Comparison of ENCODE assay signal across 2 cellular contexts in the genomic region with DNA sequence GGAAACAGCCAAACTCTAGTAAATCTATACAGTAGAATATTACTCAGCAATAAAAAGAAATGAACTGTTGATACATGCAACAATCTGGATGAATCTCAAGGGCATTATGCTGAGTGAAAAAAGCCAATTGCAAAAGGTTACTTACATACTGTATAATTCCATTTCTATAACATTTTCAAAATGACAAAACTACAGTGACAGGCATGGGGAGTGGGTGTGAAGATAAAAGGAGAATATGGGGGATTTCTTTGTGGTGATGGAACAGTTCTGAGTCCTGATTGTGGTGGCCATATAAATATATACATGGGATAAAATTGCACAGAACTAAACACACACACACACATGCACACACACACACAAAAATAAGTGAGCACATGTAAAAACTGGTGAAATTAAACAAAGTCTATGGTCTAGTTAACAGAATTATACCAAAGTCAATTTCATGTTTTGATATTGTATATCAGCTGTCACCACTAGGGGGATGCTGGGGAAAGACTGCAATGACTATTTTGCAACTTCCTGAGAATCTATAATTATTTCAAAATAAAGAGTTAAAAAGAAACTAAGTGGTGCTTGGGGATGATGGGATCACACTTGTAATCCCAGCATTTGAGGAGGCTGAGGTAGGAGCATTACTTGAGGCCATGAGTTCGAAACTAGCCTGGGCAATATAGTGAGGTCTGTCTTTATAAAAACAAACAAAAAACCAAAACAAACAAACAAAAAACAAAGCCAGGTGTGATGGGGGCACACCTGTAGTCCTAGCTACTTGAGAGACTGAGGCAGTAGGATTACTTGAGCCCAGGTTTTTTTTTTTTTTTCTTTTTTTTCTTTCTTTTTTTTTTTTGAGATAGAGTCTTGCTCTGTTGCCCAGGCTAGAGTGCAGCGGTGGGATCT.
TF ChIP-seq lines count a peak whose summit lies in the region.

No MANE protein-coding gene starts in this region.

TF ChIP-seq in WTC11, 78 proteins besides CTCF, POLR2A, EP300 and RAD21 (continued from another document):
- TF ChIP-seq, protein P1, sequence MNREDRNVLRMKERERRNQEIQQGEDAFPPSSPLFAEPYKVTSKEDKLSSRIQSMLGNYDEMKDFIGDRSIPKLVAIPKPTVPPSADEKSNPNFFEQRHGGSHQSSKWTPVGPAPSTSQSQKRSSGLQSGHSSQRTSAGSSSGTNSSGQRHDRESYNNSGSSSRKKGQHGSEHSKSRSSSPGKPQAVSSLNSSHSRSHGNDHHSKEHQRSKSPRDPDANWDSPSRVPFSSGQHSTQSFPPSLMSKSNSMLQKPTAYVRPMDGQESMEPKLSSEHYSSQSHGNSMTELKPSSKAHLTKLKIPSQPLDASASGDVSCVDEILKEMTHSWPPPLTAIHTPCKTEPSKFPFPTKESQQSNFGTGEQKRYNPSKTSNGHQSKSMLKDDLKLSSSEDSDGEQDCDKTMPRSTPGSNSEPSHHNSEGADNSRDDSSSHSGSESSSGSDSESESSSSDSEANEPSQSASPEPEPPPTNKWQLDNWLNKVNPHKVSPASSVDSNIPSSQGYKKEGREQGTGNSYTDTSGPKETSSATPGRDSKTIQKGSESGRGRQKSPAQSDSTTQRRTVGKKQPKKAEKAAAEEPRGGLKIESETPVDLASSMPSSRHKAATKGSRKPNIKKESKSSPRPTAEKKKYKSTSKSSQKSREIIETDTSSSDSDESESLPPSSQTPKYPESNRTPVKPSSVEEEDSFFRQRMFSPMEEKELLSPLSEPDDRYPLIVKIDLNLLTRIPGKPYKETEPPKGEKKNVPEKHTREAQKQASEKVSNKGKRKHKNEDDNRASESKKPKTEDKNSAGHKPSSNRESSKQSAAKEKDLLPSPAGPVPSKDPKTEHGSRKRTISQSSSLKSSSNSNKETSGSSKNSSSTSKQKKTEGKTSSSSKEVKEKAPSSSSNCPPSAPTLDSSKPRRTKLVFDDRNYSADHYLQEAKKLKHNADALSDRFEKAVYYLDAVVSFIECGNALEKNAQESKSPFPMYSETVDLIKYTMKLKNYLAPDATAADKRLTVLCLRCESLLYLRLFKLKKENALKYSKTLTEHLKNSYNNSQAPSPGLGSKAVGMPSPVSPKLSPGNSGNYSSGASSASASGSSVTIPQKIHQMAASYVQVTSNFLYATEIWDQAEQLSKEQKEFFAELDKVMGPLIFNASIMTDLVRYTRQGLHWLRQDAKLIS (CRISPR knock-in tag; IDR thresholded peaks at IDR 0.05; ENCODE audit: borderline replicate concordance), result no peak
- TF ChIP-seq ZNF263 (CRISPR knock-in tag; IDR thresholded peaks at IDR 0.05; ENCODE audit: low read depth) (no peak), KAT7 (CRISPR knock-in tag; IDR thresholded peaks at IDR 0.05; ENCODE audit: borderline replicate concordance) (no peak), FOXJ3 (CRISPR knock-in tag; IDR thresholded peaks at IDR 0.05; ENCODE audit: borderline replicate concordance) (no peak), HMGA2 (CRISPR knock-in tag; IDR thresholded peaks at IDR 0.05) (no peak), ZNF396 (CRISPR knock-in tag; IDR thresholded peaks at IDR 0.05; ENCODE audit: borderline replicate concordance) (no peak), ETV6 (CRISPR knock-in tag; IDR thresholded peaks at IDR 0.05) (no peak), ZNF219 (CRISPR knock-in tag; IDR thresholded peaks at IDR 0.05; ENCODE audit: borderline replicate concordance) (no peak), CREM (CRISPR knock-in tag; IDR thresholded peaks at IDR 0.05) (no peak), ZNF423 (CRISPR knock-in tag; IDR thresholded peaks at IDR 0.05) (no peak), ESRRA (CRISPR knock-in tag; IDR thresholded peaks at IDR 0.05; ENCODE audit: borderline replicate concordance) (no peak)
- TF ChIP-seq, protein P2, sequence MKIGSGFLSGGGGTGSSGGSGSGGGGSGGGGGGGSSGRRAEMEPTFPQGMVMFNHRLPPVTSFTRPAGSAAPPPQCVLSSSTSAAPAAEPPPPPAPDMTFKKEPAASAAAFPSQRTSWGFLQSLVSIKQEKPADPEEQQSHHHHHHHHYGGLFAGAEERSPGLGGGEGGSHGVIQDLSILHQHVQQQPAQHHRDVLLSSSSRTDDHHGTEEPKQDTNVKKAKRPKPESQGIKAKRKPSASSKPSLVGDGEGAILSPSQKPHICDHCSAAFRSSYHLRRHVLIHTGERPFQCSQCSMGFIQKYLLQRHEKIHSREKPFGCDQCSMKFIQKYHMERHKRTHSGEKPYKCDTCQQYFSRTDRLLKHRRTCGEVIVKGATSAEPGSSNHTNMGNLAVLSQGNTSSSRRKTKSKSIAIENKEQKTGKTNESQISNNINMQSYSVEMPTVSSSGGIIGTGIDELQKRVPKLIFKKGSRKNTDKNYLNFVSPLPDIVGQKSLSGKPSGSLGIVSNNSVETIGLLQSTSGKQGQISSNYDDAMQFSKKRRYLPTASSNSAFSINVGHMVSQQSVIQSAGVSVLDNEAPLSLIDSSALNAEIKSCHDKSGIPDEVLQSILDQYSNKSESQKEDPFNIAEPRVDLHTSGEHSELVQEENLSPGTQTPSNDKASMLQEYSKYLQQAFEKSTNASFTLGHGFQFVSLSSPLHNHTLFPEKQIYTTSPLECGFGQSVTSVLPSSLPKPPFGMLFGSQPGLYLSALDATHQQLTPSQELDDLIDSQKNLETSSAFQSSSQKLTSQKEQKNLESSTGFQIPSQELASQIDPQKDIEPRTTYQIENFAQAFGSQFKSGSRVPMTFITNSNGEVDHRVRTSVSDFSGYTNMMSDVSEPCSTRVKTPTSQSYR (CRISPR knock-in tag; IDR thresholded peaks at IDR 0.05), result no peak

TF ChIP-seq in HepG2, 621 proteins besides CTCF, POLR2A, EP300 and RAD21 (continued from another document):
- TF ChIP-seq, protein P3, sequence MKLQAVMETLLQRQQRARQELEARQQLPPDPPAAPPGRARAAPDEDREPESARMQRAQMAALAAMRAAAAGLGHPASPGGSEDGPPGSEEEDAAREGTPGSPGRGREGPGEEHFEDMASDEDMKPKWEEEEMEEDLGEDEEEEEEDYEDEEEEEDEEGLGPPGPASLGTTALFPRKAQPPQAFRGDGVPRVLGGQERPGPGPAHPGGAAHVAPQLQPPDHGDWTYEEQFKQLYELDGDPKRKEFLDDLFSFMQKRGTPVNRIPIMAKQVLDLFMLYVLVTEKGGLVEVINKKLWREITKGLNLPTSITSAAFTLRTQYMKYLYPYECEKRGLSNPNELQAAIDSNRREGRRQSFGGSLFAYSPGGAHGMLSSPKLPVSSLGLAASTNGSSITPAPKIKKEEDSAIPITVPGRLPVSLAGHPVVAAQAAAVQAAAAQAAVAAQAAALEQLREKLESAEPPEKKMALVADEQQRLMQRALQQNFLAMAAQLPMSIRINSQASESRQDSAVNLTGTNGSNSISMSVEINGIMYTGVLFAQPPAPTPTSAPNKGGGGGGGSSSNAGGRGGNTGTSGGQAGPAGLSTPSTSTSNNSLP (IDR thresholded peaks at IDR 0.05; ENCODE audit: low read depth, low read length), result peak; percentile 69; the same call in 1 of the 2 replicates
- peak; percentile 70 for TF ChIP-seq SMC3 (IDR thresholded peaks at IDR 0.05; ENCODE audit: low read length)
